Comparison of ENCODE assay signal across 19 cellular contexts in genomic region chr1:109559995-109560394, GRCh38. TPM values are rescaled to one million over a fixed set of nuclear protein-coding genes. Genes with fewer than 3 reads are reported as not detected.
"Had no signal": no experiment of that assay in that cellular context is flagged by ENCODE, and none has a peak within 500 bp of the region (broad histone marks: within the 10 kb centered on the region; RNA-seq: fewer than 3 reads in every experiment).

No MANE protein-coding gene starts in this region.

- H3K4me3 ChIP-seq: ascending aorta, coronary artery, pancreas, right lobe of liver, stomach, vagina had no signal

- H3K9me3 ChIP-seq: ascending aorta, pancreas, right lobe of liver, stomach, vagina had no signal

- DNase-seq: activated CD4-positive, alpha-beta T cell treated with anti-CD3 and anti-CD28 coated beads, Interleukin-2, amount 10 ng/mL, durations not matched to agents 24 days and 14 days; activated CD4-positive, CD25-positive, alpha-beta regulatory T cell; activated CD8-positive, alpha-beta T cell treated with anti-CD3 and anti-CD28 coated beads for 36 hours; activated naive CD4-positive, alpha-beta T cell treated with anti-CD3 and anti-CD28 coated beads for 36 hours; activated T-cell treated with anti-CD3 and anti-CD28 coated beads, Interleukin-2, amount 50 U/mL, for 1 hour; left cardiac atrium; natural killer cell; pancreas; right lobe of liver; stimulated activated CD4-positive, alpha-beta T cell treated with anti-CD3 and anti-CD28 coated beads, Interleukin-15, amount 100 ng/mL, for 24 hours; stimulated activated CD4-positive, alpha-beta T cell treated with anti-CD3 and anti-CD28 coated beads, Interleukin-4, amount 100 ng/mL, for 1 hour; stomach; T-helper 9 cell; trophoblast cell had no signal

- FAIRE-seq: pancreas, small intestine had no signal

- H3K36me3 ChIP-seq: ascending aorta, pancreas, right lobe of liver, stomach, vagina had no signal

- H3K27me3 ChIP-seq: ascending aorta, pancreas, right lobe of liver, stomach, vagina had no signal

- H3K27ac ChIP-seq: ascending aorta, coronary artery, pancreas, right lobe of liver, stomach, vagina had no signal

RNA-seq across cellular contexts. Expression of gene GPR61, which starts 20.3 kb away (rescaled TPM):
- polyA plus RNA-seq: adipose tissue had no signal
